15 cellular contexts compared by ENCODE assay signal in genomic region chr10:104242545-104242944, GRCh38. TPM values are rescaled to one million over a fixed set of nuclear protein-coding genes. Genes with fewer than 3 reads are reported as not detected.
"Had no signal": no experiment of that assay in that cellular context is flagged by ENCODE, and none has a peak within 500 bp of the region (broad histone marks: within the 10 kb centered on the region; RNA-seq: fewer than 3 reads in every experiment).

No MANE protein-coding gene starts in this region.

- H3K27ac Mint-ChIP-seq: effector memory CD8-positive, alpha-beta T cell had no signal

- DNase-seq: cortex of kidney; effector memory CD8-positive, alpha-beta T cell; mucosa of descending colon; naive thymus-derived CD8-positive, alpha-beta T cell; right cardiac atrium; stimulated activated CD4-positive, alpha-beta T cell treated with anti-CD3 and anti-CD28 coated beads, Interleukin-2, amount 100 ng/mL, for 48 hours; stimulated activated naive CD4-positive, alpha-beta T cell treated with Interleukin-2 at 50 U/mL for 16 hours; transverse colon had no signal

- H3K9me3 ChIP-seq: esophagus muscularis mucosa, gastroesophageal sphincter, transverse colon had no signal

- H3K27me3 ChIP-seq: esophagus muscularis mucosa, transverse colon had no signal

- H3K4me1 ChIP-seq: esophagus muscularis mucosa, gastroesophageal sphincter, transverse colon had no signal

- H3K4me3 Mint-ChIP-seq: effector memory CD8-positive, alpha-beta T cell; naive thymus-derived CD8-positive, alpha-beta T cell had no signal

- H3K27ac ChIP-seq: epithelial cell of prostate, esophagus muscularis mucosa, gastroesophageal sphincter, thoracic aorta, transverse colon had no signal

- H3K9me3 Mint-ChIP-seq: effector memory CD8-positive, alpha-beta T cell had no signal

- H3K4me3 ChIP-seq: esophagus muscularis mucosa, gastroesophageal sphincter, mucosa of descending colon, smooth muscle cell, thoracic aorta, transverse colon had no signal

- H3K36me3 ChIP-seq: esophagus muscularis mucosa, gastroesophageal sphincter, thoracic aorta, transverse colon had no signal

- H3K36me3 Mint-ChIP-seq: naive thymus-derived CD8-positive, alpha-beta T cell had no signal

RNA-seq across cellular contexts. Expression of gene CFAP43, which starts 10.4 kb away (rescaled TPM):
- total RNA-seq: fibroblast of villous mesenchyme, osteocyte had no signal
